8 cellular contexts compared by ENCODE assay signal in the genomic region with DNA sequence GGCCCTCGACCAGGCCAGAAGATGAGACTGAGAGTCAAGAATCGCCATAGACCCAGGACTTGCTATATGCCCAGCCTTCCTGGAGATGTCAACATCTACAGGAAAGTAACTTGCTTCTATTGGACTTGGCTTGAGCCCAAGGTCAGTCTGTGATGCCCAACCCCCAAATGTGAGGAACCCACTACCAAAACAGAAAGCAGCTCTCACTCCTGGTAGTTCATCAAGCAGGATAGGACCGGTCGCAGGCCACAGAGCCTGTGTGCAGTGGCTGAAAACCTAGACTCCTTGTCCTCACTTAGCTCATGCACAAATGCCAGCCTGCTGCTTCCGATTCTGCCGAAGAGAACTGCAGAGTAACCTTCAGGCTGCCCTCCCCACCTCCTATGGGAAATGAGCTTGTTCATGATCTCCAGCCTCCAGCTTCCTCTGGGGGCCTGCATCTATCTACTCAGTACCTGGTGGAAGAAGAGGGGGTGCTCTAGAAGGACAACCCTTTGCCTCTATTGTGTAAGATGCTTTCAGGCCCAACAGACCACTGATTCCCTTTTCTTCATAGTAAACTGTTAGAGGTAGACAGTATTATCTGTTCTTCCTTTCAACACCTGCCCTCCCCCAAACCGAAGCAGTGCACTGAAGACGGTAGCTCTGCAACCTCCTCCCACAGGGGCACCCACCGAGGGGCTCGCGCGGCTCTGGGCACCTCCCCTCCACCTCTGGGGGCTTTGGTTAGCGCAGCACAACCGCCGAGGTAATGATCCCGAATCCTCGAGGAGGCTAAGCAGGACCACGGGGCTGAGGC. TPM values are rescaled to one million over a fixed set of nuclear protein-coding genes. Genes with fewer than 3 reads are reported as not detected.
DNase-seq lines count a peak whose midpoint lies in the region; ATAC-seq and TF ChIP-seq lines count a peak whose summit lies in the region.

No MANE protein-coding gene starts in this region.

- TF ChIP-seq POLR2A in vagina (IDR thresholded peaks at IDR 0.05) = no peak

- peaks cover 16% of the 10 kb centered on the region for H3K27me3 ChIP-seq in cardiac muscle cell
- H3K27me3 ChIP-seq in vagina = no peaks in the 10 kb centered on the region

- H3K9me3 ChIP-seq in cardiac muscle cell (ENCODE audit: low read depth) (no peaks in the 10 kb centered on the region), mesodermal cell (ENCODE audit: control insufficient read depth, low read length) (no peaks in the 10 kb centered on the region), vagina (no peaks in the 10 kb centered on the region)

- TSS peak; percentile 42 for BruUV-seq in MCF 10A (replicated peaks; lab: Mats Ljungman, UMichigan)

- POLR2A ChIA-PET in MCF 10A (lab: Yijun Ruan, JAX) = interaction anchor here (0.5 to 5.6 kb wide), 10 partner anchors 12 to 205 kb away, joined by 3 to 38 read pairs (median 4); a partner anchor contains a TSS

- WGBS in mesodermal cell (ENCODE audit: insufficient coverage in 2 of 2), 2 experiments = 27 to 39% methylated on average over 10 to 16 of the region's 18 CpGs

- peak overlapping the region; percentile 75 for H3K4me3 Mint-ChIP-seq in MCF 10A (ENCODE audit: unreplicated experiment)

- peak overlapping the region; percentile 67 for H3K27ac Mint-ChIP-seq in MCF 10A (ENCODE audit: low read depth, unreplicated experiment)

- DNase-seq in cardiac muscle cell (ENCODE audit: low read depth in 1 of 2, low spot score in 1 of 2) (no peak), Right ventricle myocardium inferior (ENCODE audit: missing footprints) (no peak), NCI-H2029 treated with DMSO at 0.1 percent for 48 hours (lab: John Stamatoyannopoulos, UW) (peak; percentile 8), MCF 10A (ENCODE audit: unreplicated experiment) (no peak), vagina (ENCODE audit: extremely low spot score in 2 of 2) (no peak), Ammon's horn (ENCODE audit: low spot score) (no peak), KG1 (lab: John Stamatoyannopoulos, UW) (no peak)

- no peaks in the 10 kb centered on the region for H3K4me1 Mint-ChIP-seq in MCF 10A (ENCODE audit: insufficient read depth, unreplicated experiment)

- H3K4me1 ChIP-seq in cardiac muscle cell (ENCODE audit: low read depth) (peaks cover 4% of the 10 kb centered on the region), mesodermal cell (ENCODE audit: control insufficient read depth, insufficient read depth, low read length, poor library complexity, severe bottlenecking) (peaks cover 8% of the 10 kb centered on the region), vagina (peaks cover 16% of the 10 kb centered on the region)

- H3K4me3 ChIP-seq in cardiac muscle cell (peak overlapping the region; percentile 54), mesodermal cell (ENCODE audit: extremely low read depth, insufficient read depth, low read length, poor library complexity, severe bottlenecking) (peak overlapping the region; percentile 50), vagina (peak overlapping the region; percentile 47 to 88)

- CTCF ChIA-PET in MCF 10A (lab: Yijun Ruan, JAX) = interaction anchor here (0.7 to 6.7 kb wide), 10 partner anchors 8 to 145 kb away, joined by 3 to 59 read pairs (median 4); no protein-coding TSS in a partner anchor

- H3K36me3 ChIP-seq in cardiac muscle cell (no peaks in the 10 kb centered on the region), mesodermal cell (ENCODE audit: control insufficient read depth, insufficient read depth, low read length) (peaks cover 5% of the 10 kb centered on the region), vagina (no peaks in the 10 kb centered on the region)

- H3K9me3 Mint-ChIP-seq in MCF 10A (ENCODE audit: unreplicated experiment) = no peaks in the 10 kb centered on the region

- no peaks in the 10 kb centered on the region for H3K36me3 Mint-ChIP-seq in MCF 10A (ENCODE audit: insufficient read depth, unreplicated experiment)

- H3K27me3 Mint-ChIP-seq in MCF 10A (ENCODE audit: insufficient read depth, unreplicated experiment) = no peaks in the 10 kb centered on the region

- H3K27ac ChIP-seq in cardiac muscle cell (no peak overlapping the region), mesodermal cell (ENCODE audit: low read depth, low read length, severe bottlenecking) (no peak overlapping the region), vagina (no peak overlapping the region)

- no peak for TF ChIP-seq CTCF in cardiac muscle cell (IDR thresholded peaks at IDR 0.05; ENCODE audit: low read depth, low read length)
- no peak for TF ChIP-seq CTCF in MCF 10A (IDR thresholded peaks at IDR 0.05; ENCODE audit: unreplicated experiment)
- TF ChIP-seq CTCF in vagina (IDR thresholded peaks at IDR 0.05) = no peak

- ATAC-seq in Right ventricle myocardium inferior = no peak

- intact Hi-C loops in Right ventricle myocardium inferior (cut with DNase I) = loop anchor here (5.0 kb wide), 1 partner anchor 40 kb away; no protein-coding TSS in a partner anchor
- intact Hi-C loops in MCF 10A (cut with micrococcal nuclease) = no loop called here
- intact Hi-C loops in vagina (cut with DNase I) = no loop called here

RNA-seq across cellular contexts. Expression of a gene that starts 1.3 kb away (rescaled TPM):
- total RNA-seq in cardiac muscle cell (11.8 and 24.2 TPM in 2 replicates), Right ventricle myocardium inferior (9.8 TPM), MCF 10A (2022) (110 and 117 TPM in 2 replicates), vagina (38.8 TPM)
- polyA plus RNA-seq in cardiac muscle cell = 22.3 and 51.2 TPM in 2 replicates
- 89.4 TPM for polyA plus RNA-seq in mesodermal cell (2013, experiment 1 of 2)
- 76.2 TPM for polyA plus RNA-seq in mesodermal cell (2013, experiment 2 of 2)

RNA-seq across cellular contexts. Expression of a gene that starts 27.4 kb away (rescaled TPM):
- not detected in 2 replicates for total RNA-seq in cardiac muscle cell
- polyA plus RNA-seq in cardiac muscle cell = 0.09 TPM in 1 of 2 replicates, not detected in the other
- not detected for total RNA-seq in Right ventricle myocardium inferior
- 5.0 and 7.6 TPM in 2 replicates for total RNA-seq in MCF 10A (2022)
- polyA plus RNA-seq in mesodermal cell (2013, experiment 1 of 2) = 0.18 TPM
- polyA plus RNA-seq in mesodermal cell (2013, experiment 2 of 2) = 0.20 TPM
- total RNA-seq in vagina = 44.7 TPM

RNA-seq across cellular contexts. Expression of a gene that starts 32.3 kb away (rescaled TPM):
- total RNA-seq in cardiac muscle cell (9.7 and 18.1 TPM in 2 replicates), Right ventricle myocardium inferior (0.24 TPM), MCF 10A (2022) (0.68 TPM in 1 of 2 replicates, not detected in the other), vagina (77.1 TPM)
- 8.0 and 9.7 TPM in 2 replicates for polyA plus RNA-seq in cardiac muscle cell
- polyA plus RNA-seq in mesodermal cell (2013, experiment 1 of 2) = 2.0 TPM
- 0.91 TPM for polyA plus RNA-seq in mesodermal cell (2013, experiment 2 of 2)
